10 cellular contexts compared by ENCODE assay signal in genomic region chr2:200786826-200787225, GRCh38. TPM values are rescaled to one million over a fixed set of nuclear protein-coding genes. Genes with fewer than 3 reads are reported as not detected.
DNase-seq lines count a peak whose midpoint lies in the region; TF ChIP-seq lines count a peak whose summit lies in the region.
"Had no signal": no experiment of that assay in that cellular context is flagged by ENCODE, and none has a peak within 500 bp of the region (broad histone marks: within the 10 kb centered on the region; RNA-seq: fewer than 3 reads in every experiment).

No MANE protein-coding gene starts in this region.

- H3K9me3 Mint-ChIP-seq in activated T-cell treated with anti-CD3 and anti-CD28 coated beads, Interleukin-2, amount 50 U/mL, for 24 hours, result no peaks in the 10 kb centered on the region
- H3K9me3 Mint-ChIP-seq in Caco-2 (ENCODE audit: unreplicated experiment), result no peaks in the 10 kb centered on the region
- H3K9me3 Mint-ChIP-seq: activated CD4-positive, alpha-beta memory T cell treated with anti-CD3 and anti-CD28 coated beads, Interleukin-2, amount 10 ng/mL, durations not matched to agents 7 days and 5 days had no signal

- no peaks in the 10 kb centered on the region for H3K9me3 ChIP-seq in Caco-2

- H3K4me3 Mint-ChIP-seq in activated T-cell treated with anti-CD3 and anti-CD28 coated beads, Interleukin-2, amount 50 U/mL, for 24 hours, result no peak overlapping the region
- H3K4me3 Mint-ChIP-seq in Caco-2 (ENCODE audit: unreplicated experiment), result no peak overlapping the region
- H3K4me3 Mint-ChIP-seq: activated CD4-positive, alpha-beta memory T cell treated with anti-CD3 and anti-CD28 coated beads, Interleukin-2, amount 10 ng/mL, durations not matched to agents 7 days and 5 days had no signal

- TF ChIP-seq CTCF in VCaP (conservative IDR thresholded peaks at IDR 0.05) (no peak), foreskin fibroblast (IDR thresholded peaks at IDR 0.05; ENCODE audit: low read depth, low read length) (no peak), Caco-2 (IDR thresholded peaks at IDR 0.05; ENCODE audit: insufficient read depth in 1 of 2, low read depth in 1 of 2, low read length in 1 of 2, severe bottlenecking in 1 of 2, unreplicated experiment in 1 of 2) (no peak)

- no peaks in the 10 kb centered on the region for H3K27me3 ChIP-seq in Caco-2 (replicated peaks; ENCODE audit: control insufficient read depth, insufficient read depth, low read length)
- H3K27me3 ChIP-seq: cardiac muscle cell had no signal

- H3K4me3 ChIP-seq in foreskin fibroblast (ENCODE audit: low read depth in 1 of 2, low read length in 2 of 2), result no peak overlapping the region
- H3K4me3 ChIP-seq in Caco-2 (ENCODE audit: low read depth, low read length), result no peak overlapping the region
- H3K4me3 ChIP-seq: cardiac muscle cell had no signal

- no peak for DNase-seq in activated T-cell treated with anti-CD3 and anti-CD28 coated beads, Interleukin-2, amount 50 U/mL, for 24 hours
- no peak for DNase-seq in activated T-cell treated with anti-CD3 and anti-CD28 coated beads, Interleukin-2, amount 50 U/mL, for 1 hour
- peak; percentile 69 to 88 for DNase-seq in foreskin fibroblast
- peak; percentile 69 for DNase-seq in ureter (ENCODE audit: low spot score)
- DNase-seq in stimulated activated CD4-positive, alpha-beta T cell treated with anti-CD3 and anti-CD28 coated beads, Interleukin-12 subunit alpha, Interleukin-12 subunit beta, amount 100 ng/mL, for 4 hours, result no peak
- no peak for DNase-seq in NCI-H526 (lab: John Stamatoyannopoulos, UW)
- no peak for DNase-seq in Caco-2

- POLR2A ChIA-PET in Caco-2 (lab: Charles Lee), result interaction anchor here (0.7 kb wide), 1 partner anchor 39 kb away, joined by 6 read pairs; no protein-coding TSS in a partner anchor

- no peaks in the 10 kb centered on the region for H3K36me3 ChIP-seq in Caco-2 (ENCODE audit: control insufficient read depth, insufficient read depth, low read length)
- H3K36me3 ChIP-seq: cardiac muscle cell had no signal

- intact Hi-C loops in Caco-2 (cut with micrococcal nuclease; ENCODE audit: unreplicated experiment), result loop anchor here (2.0 kb wide), 1 partner anchor 22 kb away; no protein-coding TSS in a partner anchor

- peaks cover 7% of the 10 kb centered on the region for H3K27me3 Mint-ChIP-seq in activated T-cell treated with anti-CD3 and anti-CD28 coated beads, Interleukin-2, amount 50 U/mL, for 24 hours
- H3K27me3 Mint-ChIP-seq in Caco-2 (ENCODE audit: insufficient read depth, unreplicated experiment), result no peaks in the 10 kb centered on the region

- BruUV-seq in Caco-2 (replicated peaks; lab: Mats Ljungman, UMichigan), result no TSS peak

- H3K36me3 Mint-ChIP-seq in activated T-cell treated with anti-CD3 and anti-CD28 coated beads, Interleukin-2, amount 50 U/mL, for 24 hours (ENCODE audit: low read depth), result no peaks in the 10 kb centered on the region
- no peaks in the 10 kb centered on the region for H3K36me3 Mint-ChIP-seq in Caco-2 (ENCODE audit: insufficient read depth, unreplicated experiment)

- H3K4me1 ChIP-seq in Caco-2, result peaks cover 13% of the 10 kb centered on the region

- peaks cover 19% of the 10 kb centered on the region for H3K4me1 Mint-ChIP-seq in activated T-cell treated with anti-CD3 and anti-CD28 coated beads, Interleukin-2, amount 50 U/mL, for 24 hours (ENCODE audit: low read depth)
- peaks cover 2% of the 10 kb centered on the region for H3K4me1 Mint-ChIP-seq in Caco-2 (ENCODE audit: low read depth, unreplicated experiment)

- peak overlapping the region; percentile 58 for H3K27ac Mint-ChIP-seq in activated T-cell treated with anti-CD3 and anti-CD28 coated beads, Interleukin-2, amount 50 U/mL, for 24 hours
- H3K27ac Mint-ChIP-seq in Caco-2 (ENCODE audit: unreplicated experiment), result no peak overlapping the region

- H3K27ac ChIP-seq in VCaP, result peak overlapping the region; percentile 59
- H3K27ac ChIP-seq: cardiac muscle cell had no signal

- CTCF ChIA-PET in Caco-2 (lab: Charles Lee), result no interaction called here

RNA-seq across cellular contexts. Expression of gene BZW1, which starts 24.9 kb away (rescaled TPM):
- total RNA-seq in ureter (242 TPM), Caco-2 (2022) (322 and 325 TPM in 2 replicates)

Comparison
In these comparisons a context has a peak if more than half of its experiments do, and no peak if none do; other contexts are left out.
1. DNase-seq: peak in foreskin fibroblast (2 of 2) and ureter (single experiment); none in activated T-cell treated with anti-CD3 and anti-CD28 coated beads, Interleukin-2, amount 50 U/mL, for 24 hours (single experiment), activated T-cell treated with anti-CD3 and anti-CD28 coated beads, Interleukin-2, amount 50 U/mL, for 1 hour (single experiment), stimulated activated CD4-positive, alpha-beta T cell treated with anti-CD3 and anti-CD28 coated beads, Interleukin-12 subunit alpha, Interleukin-12 subunit beta, amount 100 ng/mL, for 4 hours (single experiment), NCI-H526 (0 of 2) and Caco-2 (0 of 2).